28 cellular contexts compared by ENCODE assay signal in the genomic region with DNA sequence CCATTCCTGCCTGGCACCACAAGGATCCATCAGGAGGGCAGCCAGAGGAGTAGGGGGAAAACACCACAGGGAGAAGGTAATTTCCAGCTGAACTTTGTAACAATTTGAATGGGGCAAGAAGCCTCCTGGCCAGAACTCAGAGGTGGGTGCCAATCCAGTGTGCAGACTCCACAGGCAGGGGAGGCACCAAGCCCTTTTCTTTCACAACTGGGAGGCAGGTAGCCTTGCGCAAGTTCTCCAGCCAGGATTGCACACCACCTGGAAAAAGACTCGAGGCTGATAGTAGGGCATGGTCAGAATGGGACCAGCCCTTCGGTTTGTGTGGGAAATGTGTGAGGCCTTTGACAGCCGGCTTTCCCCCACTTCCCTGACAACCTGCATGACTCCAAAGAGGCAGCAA.
"Had no signal": no experiment of that assay in that cellular context is flagged by ENCODE, and none has a peak within 500 bp of the region (broad histone marks: within the 10 kb centered on the region; RNA-seq: fewer than 3 reads in every experiment).

No MANE protein-coding gene starts in this region.

- H3K9me3 ChIP-seq: neutrophil had no signal

- H3K36me3 Mint-ChIP-seq: neural progenitor cell; stimulated activated effector memory CD8-positive, alpha-beta T cell treated with anti-CD3 and anti-CD28 coated beads, Interleukin-12 subunit alpha, Interleukin-12 subunit beta, amount 100 ng/mL, for 72 hours had no signal

- ATAC-seq: left colon; natural killer cell; psoas muscle; sciatic nerve; stimulated activated effector memory CD8-positive, alpha-beta T cell treated with anti-CD3 and anti-CD28 coated beads, Interleukin-12 subunit alpha, Interleukin-12 subunit beta, amount 100 ng/mL, for 72 hours; upper lobe of right lung had no signal

- H3K27ac Mint-ChIP-seq: immature natural killer cell; mesothelial cell of epicardium; naive B cell; natural killer cell; nephron progenitor cell; neural progenitor cell; stimulated activated effector memory CD8-positive, alpha-beta T cell treated with anti-CD3 and anti-CD28 coated beads, Interleukin-12 subunit alpha, Interleukin-12 subunit beta, amount 100 ng/mL, for 72 hours; stimulated activated naive CD8-positive, alpha-beta T cell treated with anti-CD3 and anti-CD28 coated beads, Interleukin-15, Interleukin-2, amounts not matched to agents 100 ng/mL and 50 ng/mL, for 24 hours had no signal

- H3K27me3 Mint-ChIP-seq: naive B cell; stimulated activated naive CD8-positive, alpha-beta T cell treated with anti-CD3 and anti-CD28 coated beads, Interleukin-15, Interleukin-2, amounts not matched to agents 100 ng/mL and 50 ng/mL, for 24 hours had no signal

- H3K4me1 ChIP-seq: left ventricle myocardium inferior, neural progenitor cell, parathyroid adenoma, psoas muscle, right atrium auricular region, spleen, suprapubic skin, tibial artery, upper lobe of right lung had no signal

- H3K27me3 ChIP-seq: neural progenitor cell, neutrophil, right atrium auricular region, spleen, suprapubic skin, tibial artery, upper lobe of right lung had no signal

- H3K27ac ChIP-seq: left ventricle myocardium inferior, neural progenitor cell, neutrophil, parathyroid adenoma, psoas muscle, right atrium auricular region, skin epidermis, spleen, suprapubic skin, thoracic aorta, tibial artery, upper lobe of right lung had no signal

- DNase-seq: hypothalamus; immature natural killer cell; kidney; left colon; left ventricle myocardium inferior; naive B cell; natural killer cell; nephron progenitor cell; occipital lobe; psoas muscle; spleen; stimulated activated CD4-positive, alpha-beta T cell treated with anti-CD3 and anti-CD28 coated beads, Interleukin-4, amount 100 ng/mL, for 24 hours; stimulated activated naive CD4-positive, alpha-beta T cell; tibial artery; trophoblast cell; upper lobe of right lung had no signal

- H3K4me3 ChIP-seq: left ventricle myocardium inferior, lung, neural progenitor cell, psoas muscle, right atrium auricular region, skin epidermis, spleen, suprapubic skin, thoracic aorta, tibial artery, upper lobe of right lung had no signal

- H3K36me3 ChIP-seq: left ventricle myocardium inferior, neural progenitor cell, neutrophil, right atrium auricular region, spleen, suprapubic skin, thoracic aorta, tibial artery, upper lobe of right lung had no signal

- H3K4me1 Mint-ChIP-seq: immature natural killer cell; mesothelial cell of epicardium; naive B cell; natural killer cell; nephron progenitor cell; neural progenitor cell; stimulated activated effector memory CD8-positive, alpha-beta T cell treated with anti-CD3 and anti-CD28 coated beads, Interleukin-12 subunit alpha, Interleukin-12 subunit beta, amount 100 ng/mL, for 72 hours had no signal

- H3K4me3 Mint-ChIP-seq: immature natural killer cell; mesothelial cell of epicardium; naive B cell; natural killer cell; nephron progenitor cell; neural progenitor cell; stimulated activated effector memory CD8-positive, alpha-beta T cell treated with anti-CD3 and anti-CD28 coated beads, Interleukin-12 subunit alpha, Interleukin-12 subunit beta, amount 100 ng/mL, for 72 hours; stimulated activated naive CD8-positive, alpha-beta T cell treated with anti-CD3 and anti-CD28 coated beads, Interleukin-15, Interleukin-2, amounts not matched to agents 100 ng/mL and 50 ng/mL, for 24 hours had no signal
